ENCODE assay signal across 8 cellular contexts in genomic region chr17:60390881-60391418, GRCh38. TPM values are rescaled to one million over a fixed set of nuclear protein-coding genes. Genes with fewer than 3 reads are reported as not detected.
DNase-seq lines count a peak whose midpoint lies in the region; ATAC-seq, FAIRE-seq and TF ChIP-seq lines count a peak whose summit lies in the region.

No MANE protein-coding gene starts in this region.

- no peak for FAIRE-seq in keratinocyte (lab: Jason Lieb, UNC)

- H3K9ac ChIP-seq in SK-N-MC (ENCODE audit: insufficient read length) (peak overlapping the region; percentile 86), keratinocyte (ENCODE audit: control insufficient read depth, extremely low read depth, insufficient read depth, low read length) (peak overlapping the region; percentile 91)

- TF ChIP-seq CTCF in CD4-positive, alpha-beta T cell (IDR thresholded peaks at IDR 0.05) = no peak
- TF ChIP-seq CTCF in HFFc6 (IDR thresholded peaks at IDR 0.05) = no peak
- no peak for TF ChIP-seq CTCF in MCF 10A (IDR thresholded peaks at IDR 0.05; ENCODE audit: unreplicated experiment)
- no peak for TF ChIP-seq CTCF in keratinocyte (optimal IDR thresholded peaks at IDR 0.05 in 1 of 3, IDR thresholded peaks at IDR 0.05 in 1 of 3, conservative IDR thresholded peaks at IDR 0.05 in 1 of 3; ENCODE audit: extremely low read depth in 1 of 3, insufficient read depth in 2 of 3, low read length in 3 of 3)

- intact Hi-C loops in CD4-positive, alpha-beta T cell (cut with DNase I, micrococcal nuclease) = loop anchor here (5.0 to 10.0 kb wide), 6 partner anchors 211 to 1876 kb away; partner anchors contain the start of genes PPM1D (in 2 of the 2), BCAS3 (in 1 of the 2), DHX40 (in 1 of the 2) and MTMR4 (in 1 of the 2)
- intact Hi-C loops in MCF 10A (cut with micrococcal nuclease) = loop anchor here (5.0 to 10.0 kb wide), 3 partner anchors 86 to 159 kb away; no protein-coding TSS in a partner anchor

- H3K4me3 Mint-ChIP-seq in CD4-positive, alpha-beta T cell = peak overlapping the region; percentile 98
- H3K4me3 Mint-ChIP-seq in HFFc6 (peak overlapping the region; percentile 91), MCF 10A (ENCODE audit: unreplicated experiment) (peak overlapping the region; percentile 88)

- H3K36me3 ChIP-seq in SK-N-MC (ENCODE audit: insufficient read depth, low read length) (no peaks in the 10 kb centered on the region), keratinocyte (ENCODE audit: control insufficient read depth in 2 of 2, extremely low read depth in 1 of 2, insufficient read depth in 2 of 2, low read length in 2 of 2) (no peaks in the 10 kb centered on the region)

- dilution Hi-C loops in keratinocyte (cut with MboI; ENCODE audit: extremely low pct_ligation_motif_present, low sequenced_read_pairs) = no loop called here

- peak overlapping the region; percentile 80 for H2AFZ ChIP-seq in keratinocyte (ENCODE audit: control insufficient read depth, low read length)

- CTCF ChIA-PET in CD4-positive, alpha-beta T cell (lab: Charles Lee) = interaction anchor here (0.9 kb wide), 1 partner anchor 42 kb away, joined by 3 read pairs; no protein-coding TSS in a partner anchor
- CTCF ChIA-PET in MCF 10A (lab: Yijun Ruan, JAX) = interaction anchor here (1.2 kb wide), 2 partner anchors 35 to 263 kb away, joined by 3 to 5 read pairs; no protein-coding TSS in a partner anchor

- H3K4me2 ChIP-seq in keratinocyte (ENCODE audit: control insufficient read depth, extremely low read depth, insufficient read depth, low read depth, low read length) = peak overlapping the region; percentile 99

- no peaks in the 10 kb centered on the region for H4K20me1 ChIP-seq in keratinocyte (ENCODE audit: control insufficient read depth, extremely low read depth, insufficient read depth, low read length)

- H3K4me1 Mint-ChIP-seq in CD4-positive, alpha-beta T cell (ENCODE audit: low read depth) = peaks cover 56% of the 10 kb centered on the region
- H3K4me1 Mint-ChIP-seq in HFFc6 (ENCODE audit: low read depth) = peaks cover 45% of the 10 kb centered on the region
- peaks cover 34% of the 10 kb centered on the region for H3K4me1 Mint-ChIP-seq in MCF 10A (ENCODE audit: insufficient read depth, unreplicated experiment)

- H3K4me1 ChIP-seq in keratinocyte (ENCODE audit: control insufficient read depth, extremely low read depth, insufficient read depth, low read length) = peaks cover 25% of the 10 kb centered on the region

- POLR2A ChIA-PET in CD4-positive, alpha-beta T cell (lab: Charles Lee) = interaction anchor here (1.2 to 1.8 kb wide), 5 partner anchors 7 to 286 kb away, joined by 3 to 15 read pairs (median 4); partner anchors contain the start of gene BCAS3
- POLR2A ChIA-PET in MCF 10A (lab: Yijun Ruan, JAX) = interaction anchor here (0.5 to 11.5 kb wide), 23 partner anchors 8 to 313 kb away, joined by 3 to 163 read pairs (median 4); partner anchors contain the start of genes APPBP2, BCAS3 and HEATR6

- peak overlapping the region; percentile 96 for H3K4me3 ChIP-seq in SK-N-MC
- H3K4me3 ChIP-seq in keratinocyte (ENCODE audit: control insufficient read depth in 2 of 3, extremely low read depth in 1 of 3, insufficient read depth in 2 of 3, low read depth in 1 of 3, low read length in 3 of 3) = peak overlapping the region; percentile 92 to 97 (median 94)

- no peaks in the 10 kb centered on the region for H3K27me3 Mint-ChIP-seq in CD4-positive, alpha-beta T cell
- no peaks in the 10 kb centered on the region; the same call in 1 of the 2 replicates for H3K27me3 Mint-ChIP-seq in HFFc6 (ENCODE audit: insufficient read depth)
- no peaks in the 10 kb centered on the region for H3K27me3 Mint-ChIP-seq in MCF 10A (ENCODE audit: insufficient read depth, unreplicated experiment)

- no TSS peak for BruUV-seq in MCF 10A (replicated peaks; lab: Mats Ljungman, UMichigan)

- peaks cover 54% of the 10 kb centered on the region for H3K79me2 ChIP-seq in keratinocyte (ENCODE audit: control insufficient read depth, insufficient read depth, low read length)

- no peaks in the 10 kb centered on the region for H3K9me3 ChIP-seq in CD4-positive, alpha-beta T cell (ENCODE audit: control insufficient read depth, low read length)
- H3K9me3 ChIP-seq in SK-N-MC (ENCODE audit: low read depth, low read length) = no peaks in the 10 kb centered on the region
- no peaks in the 10 kb centered on the region for H3K9me3 ChIP-seq in keratinocyte (ENCODE audit: control insufficient read depth, low read depth, low read length)

- no peak for ATAC-seq in CD4-positive, alpha-beta T cell (ENCODE audit: poor library complexity)
- ATAC-seq in HG03025 (IDR thresholded peaks at IDR 0.05; ENCODE audit: low FRiP score, unreplicated experiment) (no peak), HG03280 (IDR thresholded peaks at IDR 0.05; ENCODE audit: unreplicated experiment) (no peak)

- H3K27me3 ChIP-seq in CD4-positive, alpha-beta T cell (ENCODE audit: control insufficient read depth, insufficient read depth, low read length) = no peaks in the 10 kb centered on the region
- H3K27me3 ChIP-seq in keratinocyte (ENCODE audit: control insufficient read depth, extremely low read depth, insufficient read depth, low read length) = no peaks in the 10 kb centered on the region

- H3K9me1 ChIP-seq in keratinocyte (ENCODE audit: control insufficient read depth, extremely low read depth, insufficient read depth, low read length) = no peaks in the 10 kb centered on the region

- peak overlapping the region; percentile 91 for H3K27ac Mint-ChIP-seq in CD4-positive, alpha-beta T cell
- H3K27ac Mint-ChIP-seq in HFFc6 (peak overlapping the region; percentile 99), MCF 10A (ENCODE audit: low read depth, unreplicated experiment) (peak overlapping the region; percentile 94)

- H3K27ac ChIP-seq in CD4-positive, alpha-beta T cell (ENCODE audit: low read depth, low read length) = peak overlapping the region; percentile 88
- H3K27ac ChIP-seq in SK-N-MC = peak overlapping the region; percentile 91; the same call in 1 of the 2 replicates
- peak overlapping the region; percentile 91 for H3K27ac ChIP-seq in keratinocyte (ENCODE audit: control insufficient read depth, insufficient read depth, low read length)

- H3K9me3 Mint-ChIP-seq in CD4-positive, alpha-beta T cell = no peaks in the 10 kb centered on the region
- H3K9me3 Mint-ChIP-seq in HFFc6 (no peaks in the 10 kb centered on the region), MCF 10A (ENCODE audit: unreplicated experiment) (no peaks in the 10 kb centered on the region)

- peak in 6 of 10 experiments; percentile 3 to 34 (median 7) for DNase-seq in CD4-positive, alpha-beta T cell
- DNase-seq in HFFc6 (peak; percentile 27), SK-N-MC (ENCODE audit: low read depth, low spot score) (no peak), MCF 10A (ENCODE audit: unreplicated experiment) (peak; percentile 34), keratinocyte (ENCODE audit: low read depth, low spot score) (no peak)
- DNase-seq in stimulated activated CD4-positive, alpha-beta T cell treated with anti-CD3 and anti-CD28 coated beads, Interleukin-12 subunit alpha, Interleukin-12 subunit beta, amount 100 ng/mL, for 48 hours (ENCODE audit: low read depth in 2 of 3, low spot score in 1 of 3) = peak in 2 of 3 donors; percentile 8 to 12

- peaks cover 23% of the 10 kb centered on the region for H3K36me3 Mint-ChIP-seq in CD4-positive, alpha-beta T cell (ENCODE audit: low read depth)
- H3K36me3 Mint-ChIP-seq in HFFc6 (ENCODE audit: low read depth) = no peaks in the 10 kb centered on the region
- H3K36me3 Mint-ChIP-seq in MCF 10A (ENCODE audit: insufficient read depth, unreplicated experiment) = no peaks in the 10 kb centered on the region

RNA-seq across cellular contexts. Expression of gene USP32, which starts 1.0 kb away (rescaled TPM):
- total RNA-seq in CD4-positive, alpha-beta T cell = 10 to 100 TPM; 23.9 to 24.7 TPM
- 10 to 100 TPM; 46.7 to 57.3 (median 51.7) TPM for total RNA-seq in HFFc6 (2021; fragmentation: NEBNext Ultra II Directional; extraction: Animal tissue kit (Norgen Biotek cat#: 25700))
- total RNA-seq in MCF 10A (2022) = 52.2 and 62.9 TPM in 2 replicates
- 25.6 to 37.6 TPM (median 33.0 TPM) in 3 replicates for polyA plus RNA-seq in keratinocyte
- 44.5 TPM for polyA plus RNA-seq in keratinocyte (2011; ENCODE audit: low read depth)
- polyA plus RNA-seq in keratinocyte (2011; cell fraction: cytosol; rRNA removed) = 22.4 and 33.1 TPM in 2 replicates
- polyA plus RNA-seq in keratinocyte (2011; cell fraction: nucleus; rRNA removed) = 35.2 and 36.1 TPM in 2 replicates
- polyA plus RNA-seq in keratinocyte (2012; ENCODE audit: low replicate concordance) = 28.8 and 36.6 TPM in 2 replicates
- 20.6 to 67.3 TPM (median 25.3 TPM) in 3 replicates for polyA minus RNA-seq in keratinocyte
- 27.0 TPM for polyA minus RNA-seq in keratinocyte (2011; cell fraction: cytosol; rRNA and poly(A)+ RNA removed)
- polyA minus RNA-seq in keratinocyte (2011; cell fraction: nucleus; rRNA and poly(A)+ RNA removed) = 35.3 and 86.5 TPM in 2 replicates

RNA-seq across cellular contexts. Expression of gene CHCT1, which starts 31.3 kb away (rescaled TPM):
- not detected for total RNA-seq in CD4-positive, alpha-beta T cell
- not detected for total RNA-seq in HFFc6 (2021; fragmentation: NEBNext Ultra II Directional; extraction: Animal tissue kit (Norgen Biotek cat#: 25700))
- total RNA-seq in MCF 10A (2022) = not detected in 2 replicates
- not detected in 3 replicates for polyA plus RNA-seq in keratinocyte
- not detected for polyA plus RNA-seq in keratinocyte (2011; ENCODE audit: low read depth)
- not detected in 2 replicates for polyA plus RNA-seq in keratinocyte (2011; cell fraction: cytosol; rRNA removed)
- polyA plus RNA-seq in keratinocyte (2011; cell fraction: nucleus; rRNA removed) = not detected in 2 replicates
- not detected in 2 replicates for polyA plus RNA-seq in keratinocyte (2012; ENCODE audit: low replicate concordance)
- not detected in 3 replicates for polyA minus RNA-seq in keratinocyte
- not detected for polyA minus RNA-seq in keratinocyte (2011; cell fraction: cytosol; rRNA and poly(A)+ RNA removed)
- not detected in 2 replicates for polyA minus RNA-seq in keratinocyte (2011; cell fraction: nucleus; rRNA and poly(A)+ RNA removed)

Comparison
In these comparisons a context has a peak if more than half of its experiments do, and no peak if none do; other contexts are left out.
1. DNase-seq: peak in CD4-positive, alpha-beta T cell (6 of 10), HFFc6 (single experiment), MCF 10A (single experiment) and stimulated activated CD4-positive, alpha-beta T cell treated with anti-CD3 and anti-CD28 coated beads, Interleukin-12 subunit alpha, Interleukin-12 subunit beta, amount 100 ng/mL, for 48 hours (2 of 3); none in SK-N-MC (single experiment) and keratinocyte (single experiment).
2. Peak in every context shown above with its lines, with median percentiles within 50 percentile points of each other: H3K27ac ChIP-seq, H3K27ac Mint-ChIP-seq and H3K4me3 Mint-ChIP-seq.